1 cellular context compared by ENCODE assay signal in the genomic region with DNA sequence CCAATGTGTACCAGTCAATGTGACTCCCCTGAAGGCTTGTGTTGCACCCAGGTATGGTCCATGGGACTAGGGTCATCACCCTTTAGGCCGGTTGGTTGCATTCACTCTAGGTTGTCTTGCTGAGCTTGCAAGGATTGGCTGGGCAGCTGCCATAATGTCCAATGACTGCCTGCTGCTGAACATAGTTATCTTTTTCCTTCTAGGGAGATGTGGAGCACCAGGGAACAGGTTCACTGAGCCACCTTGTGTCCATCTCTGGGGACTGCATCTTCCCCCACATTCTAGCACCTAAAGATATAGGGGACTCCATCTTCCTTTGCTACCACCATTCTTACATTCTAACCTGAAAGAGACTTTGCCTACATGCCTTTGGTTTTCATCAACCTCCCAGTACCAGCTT.
TF ChIP-seq lines count a peak whose summit lies in the region.

No MANE protein-coding gene starts in this region.

TF ChIP-seq in WTC11, 78 proteins besides CTCF, POLR2A, EP300 and RAD21 (continued from another document):
- TF ChIP-seq, protein P1, sequence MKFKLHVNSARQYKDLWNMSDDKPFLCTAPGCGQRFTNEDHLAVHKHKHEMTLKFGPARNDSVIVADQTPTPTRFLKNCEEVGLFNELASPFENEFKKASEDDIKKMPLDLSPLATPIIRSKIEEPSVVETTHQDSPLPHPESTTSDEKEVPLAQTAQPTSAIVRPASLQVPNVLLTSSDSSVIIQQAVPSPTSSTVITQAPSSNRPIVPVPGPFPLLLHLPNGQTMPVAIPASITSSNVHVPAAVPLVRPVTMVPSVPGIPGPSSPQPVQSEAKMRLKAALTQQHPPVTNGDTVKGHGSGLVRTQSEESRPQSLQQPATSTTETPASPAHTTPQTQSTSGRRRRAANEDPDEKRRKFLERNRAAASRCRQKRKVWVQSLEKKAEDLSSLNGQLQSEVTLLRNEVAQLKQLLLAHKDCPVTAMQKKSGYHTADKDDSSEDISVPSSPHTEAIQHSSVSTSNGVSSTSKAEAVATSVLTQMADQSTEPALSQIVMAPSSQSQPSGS (CRISPR knock-in tag; IDR thresholded peaks at IDR 0.05; ENCODE audit: borderline replicate concordance, low read depth): no peak
- TF ChIP-seq, protein P2, sequence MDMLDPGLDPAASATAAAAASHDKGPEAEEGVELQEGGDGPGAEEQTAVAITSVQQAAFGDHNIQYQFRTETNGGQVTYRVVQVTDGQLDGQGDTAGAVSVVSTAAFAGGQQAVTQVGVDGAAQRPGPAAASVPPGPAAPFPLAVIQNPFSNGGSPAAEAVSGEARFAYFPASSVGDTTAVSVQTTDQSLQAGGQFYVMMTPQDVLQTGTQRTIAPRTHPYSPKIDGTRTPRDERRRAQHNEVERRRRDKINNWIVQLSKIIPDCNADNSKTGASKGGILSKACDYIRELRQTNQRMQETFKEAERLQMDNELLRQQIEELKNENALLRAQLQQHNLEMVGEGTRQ (CRISPR knock-in tag; IDR thresholded peaks at IDR 0.05): no peak
- TF ChIP-seq GTF2I (CRISPR knock-in tag; conservative IDR thresholded peaks at IDR 0.05): no peak
- TF ChIP-seq, protein P3, sequence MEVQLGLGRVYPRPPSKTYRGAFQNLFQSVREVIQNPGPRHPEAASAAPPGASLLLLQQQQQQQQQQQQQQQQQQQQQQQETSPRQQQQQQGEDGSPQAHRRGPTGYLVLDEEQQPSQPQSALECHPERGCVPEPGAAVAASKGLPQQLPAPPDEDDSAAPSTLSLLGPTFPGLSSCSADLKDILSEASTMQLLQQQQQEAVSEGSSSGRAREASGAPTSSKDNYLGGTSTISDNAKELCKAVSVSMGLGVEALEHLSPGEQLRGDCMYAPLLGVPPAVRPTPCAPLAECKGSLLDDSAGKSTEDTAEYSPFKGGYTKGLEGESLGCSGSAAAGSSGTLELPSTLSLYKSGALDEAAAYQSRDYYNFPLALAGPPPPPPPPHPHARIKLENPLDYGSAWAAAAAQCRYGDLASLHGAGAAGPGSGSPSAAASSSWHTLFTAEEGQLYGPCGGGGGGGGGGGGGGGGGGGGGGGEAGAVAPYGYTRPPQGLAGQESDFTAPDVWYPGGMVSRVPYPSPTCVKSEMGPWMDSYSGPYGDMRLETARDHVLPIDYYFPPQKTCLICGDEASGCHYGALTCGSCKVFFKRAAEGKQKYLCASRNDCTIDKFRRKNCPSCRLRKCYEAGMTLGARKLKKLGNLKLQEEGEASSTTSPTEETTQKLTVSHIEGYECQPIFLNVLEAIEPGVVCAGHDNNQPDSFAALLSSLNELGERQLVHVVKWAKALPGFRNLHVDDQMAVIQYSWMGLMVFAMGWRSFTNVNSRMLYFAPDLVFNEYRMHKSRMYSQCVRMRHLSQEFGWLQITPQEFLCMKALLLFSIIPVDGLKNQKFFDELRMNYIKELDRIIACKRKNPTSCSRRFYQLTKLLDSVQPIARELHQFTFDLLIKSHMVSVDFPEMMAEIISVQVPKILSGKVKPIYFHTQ (CRISPR knock-in tag; IDR thresholded peaks at IDR 0.05): no peak
- no peak for TF ChIP-seq ZBTB21 (CRISPR knock-in tag; IDR thresholded peaks at IDR 0.05; ENCODE audit: borderline replicate concordance)
- no peak for TF ChIP-seq FOXP1 (CRISPR knock-in tag; IDR thresholded peaks at IDR 0.05; ENCODE audit: borderline replicate concordance)
